In the genomic region with DNA sequence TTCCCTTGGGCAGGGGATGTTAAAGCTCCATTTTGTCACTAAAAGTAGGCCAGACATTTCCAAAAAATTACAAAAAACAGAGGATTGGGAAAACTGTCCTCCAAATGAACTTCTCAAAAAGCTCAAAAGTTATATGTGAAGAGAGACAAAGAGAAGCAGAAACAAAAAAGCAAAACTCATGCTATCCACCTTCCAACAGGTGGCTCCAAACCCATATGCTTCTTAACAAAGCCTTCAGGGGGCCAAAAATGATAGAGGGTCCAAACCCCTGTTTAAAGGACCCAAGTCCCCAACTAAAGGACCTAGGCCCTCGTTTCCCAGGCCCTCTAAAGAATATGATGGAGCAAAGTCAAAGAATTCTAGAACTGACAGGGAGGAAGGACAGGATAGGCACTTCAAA, we compare ENCODE assay signal across 33 cellular contexts.
"Had no signal": no experiment of that assay in that cellular context is flagged by ENCODE, and none has a peak within 500 bp of the region (broad histone marks: within the 10 kb centered on the region; RNA-seq: fewer than 3 reads in every experiment).

No MANE protein-coding gene starts in this region.

- H3K4me1 ChIP-seq: ascending aorta, breast epithelium, colonic mucosa, SJCRH30 had no signal

- H3K36me3 Mint-ChIP-seq: activated CD8-positive, alpha-beta memory T cell treated with anti-CD3 and anti-CD28 coated beads, Interleukin-2, amount 10 ng/mL, durations not matched to agents 7 days and 5 days; activated naive CD8-positive, alpha-beta T cell treated with anti-CD3 and anti-CD28 coated beads, Interleukin-2, amount 10 ng/mL, durations not matched to agents 7 days and 5 days had no signal

- DNase-seq: activated B cell treated with CpG ODN at 0.5 μM for 24 hours; activated CD4-positive, alpha-beta memory T cell treated with anti-CD3 and anti-CD28 coated beads, Interleukin-2, amount 10 ng/mL, durations not matched to agents 7 days and 5 days; activated CD4-positive, alpha-beta T cell treated with anti-CD3 and anti-CD28 coated beads for 48 hours; activated CD4-positive, CD25-positive, alpha-beta regulatory T cell treated with anti-CD3 and anti-CD28 coated beads, Interleukin-2, amount 50 U/mL, for 72 hours; activated CD8-positive, alpha-beta memory T cell treated with anti-CD3 and anti-CD28 coated beads for 24 hours; activated CD8-positive, alpha-beta memory T cell treated with anti-CD3 and anti-CD28 coated beads, Interleukin-2, amount 10 ng/mL, durations not matched to agents 7 days and 5 days; activated CD8-positive, alpha-beta memory T cell treated with anti-CD3 and anti-CD28 coated beads, Interleukin-2, amount 50 U/mL, for 48 hours; activated gamma-delta T cell; activated naive CD4-positive, alpha-beta T cell treated with Interleukin-2 at 50 U/mL for 16 hours; activated naive CD8-positive, alpha-beta T cell treated with anti-CD3 and anti-CD28 coated beads, Interleukin-2, amount 10 ng/mL, durations not matched to agents 7 days and 5 days; activated T-cell treated with anti-CD3 and anti-CD28 coated beads, Interleukin-2, amount 50 U/mL, for 72 hours; amygdala; caudate nucleus; cerebellar nuclear complex; colonic mucosa; NCI-H1048; NCI-H1105 treated with DMSO at 0.1 percent for 48 hours; NCI-H1436; NCI-H1694; NCI-H1930; NCI-H2081 treated with DMSO at 0.1 percent for 48 hours; NCI-H226; NCI-H524 treated with DMSO at 0.1 percent for 48 hours; SHP77; SJCRH30 had no signal

- H3K27ac Mint-ChIP-seq: activated B cell treated with CpG ODN at 0.5 μM for 24 hours; activated CD4-positive, alpha-beta memory T cell treated with anti-CD3 and anti-CD28 coated beads, Interleukin-2, amount 10 ng/mL, durations not matched to agents 7 days and 5 days; activated CD8-positive, alpha-beta memory T cell treated with anti-CD3 and anti-CD28 coated beads, Interleukin-2, amount 10 ng/mL, durations not matched to agents 7 days and 5 days; activated naive CD4-positive, alpha-beta T cell treated with anti-CD3 and anti-CD28 coated beads, Interleukin-2, amount 50 U/mL, for 24 hours; activated naive CD8-positive, alpha-beta T cell treated with anti-CD3 and anti-CD28 coated beads, Interleukin-2, amount 10 ng/mL, durations not matched to agents 7 days and 5 days; activated T-cell treated with anti-CD3 and anti-CD28 coated beads, Interleukin-2, amount 50 U/mL, for 72 hours; activated T-helper 2 cell treated with anti-CD3 and anti-CD28 coated beads, Interferon-gamma antibody, Interleukin-2, Interleukin-4, amounts not matched to agents 10 μg/mL and 5 μg/mL and 100 μg/mL, durations not matched to agents 14 hours and 24 hours and 36 hours; T-helper 1 cell treated with Interleukin-12 subunit alpha and Interleukin-12 subunit beta and Interleukin-4 antibody, amounts not matched to agents 30 μg/mL and 1 μg/mL, for 36 hours; T-helper 2 cell treated with Interferon-gamma antibody and Interleukin-4, amounts not matched to agents 5 μg/mL and 100 μg/mL, for 36 hours had no signal

- H3K4me1 Mint-ChIP-seq: activated B cell treated with CpG ODN at 0.5 μM for 24 hours; activated CD4-positive, alpha-beta memory T cell treated with anti-CD3 and anti-CD28 coated beads, Interleukin-2, amount 10 ng/mL, durations not matched to agents 7 days and 5 days; activated CD8-positive, alpha-beta memory T cell treated with anti-CD3 and anti-CD28 coated beads, Interleukin-2, amount 10 ng/mL, durations not matched to agents 7 days and 5 days; activated naive CD4-positive, alpha-beta T cell treated with anti-CD3 and anti-CD28 coated beads, Interleukin-2, amount 50 U/mL, for 24 hours; activated naive CD8-positive, alpha-beta T cell treated with anti-CD3 and anti-CD28 coated beads, Interleukin-2, amount 10 ng/mL, durations not matched to agents 7 days and 5 days had no signal

- ATAC-seq: activated CD8-positive, alpha-beta memory T cell treated with anti-CD3 and anti-CD28 coated beads, Interleukin-2, amount 10 ng/mL, durations not matched to agents 7 days and 5 days; activated T-cell treated with anti-CD3 and anti-CD28 coated beads, Interleukin-2, amount 50 U/mL, for 72 hours; Panc1 had no signal

- H3K4me3 Mint-ChIP-seq: activated B cell treated with CpG ODN at 0.5 μM for 24 hours; activated CD4-positive, alpha-beta memory T cell treated with anti-CD3 and anti-CD28 coated beads, Interleukin-2, amount 10 ng/mL, durations not matched to agents 7 days and 5 days; activated CD8-positive, alpha-beta memory T cell treated with anti-CD3 and anti-CD28 coated beads, Interleukin-2, amount 10 ng/mL, durations not matched to agents 7 days and 5 days; activated naive CD4-positive, alpha-beta T cell treated with anti-CD3 and anti-CD28 coated beads, Interleukin-2, amount 50 U/mL, for 24 hours; activated naive CD8-positive, alpha-beta T cell treated with anti-CD3 and anti-CD28 coated beads, Interleukin-2, amount 10 ng/mL, durations not matched to agents 7 days and 5 days; activated T-cell treated with anti-CD3 and anti-CD28 coated beads, Interleukin-2, amount 50 U/mL, for 72 hours; T-helper 1 cell treated with Interleukin-12 subunit alpha and Interleukin-12 subunit beta and Interleukin-4 antibody, amounts not matched to agents 30 μg/mL and 1 μg/mL, for 36 hours; T-helper 2 cell treated with Interferon-gamma antibody and Interleukin-4, amounts not matched to agents 5 μg/mL and 100 μg/mL, for 36 hours had no signal

- H3K36me3 ChIP-seq: ascending aorta, breast epithelium, colonic mucosa, SJCRH30 had no signal

- H3K27me3 ChIP-seq: ascending aorta, breast epithelium, colonic mucosa, SJCRH30 had no signal

- H3K4me3 ChIP-seq: ascending aorta, breast epithelium, colonic mucosa, SJCRH30, SK-N-MC had no signal

- H3K27ac ChIP-seq: ascending aorta, breast epithelium, colonic mucosa, SJCRH30, SK-N-MC had no signal

- H3K27me3 Mint-ChIP-seq: activated B cell treated with CpG ODN at 0.5 μM for 24 hours; activated CD4-positive, alpha-beta memory T cell treated with anti-CD3 and anti-CD28 coated beads, Interleukin-2, amount 10 ng/mL, durations not matched to agents 7 days and 5 days; activated CD8-positive, alpha-beta memory T cell treated with anti-CD3 and anti-CD28 coated beads, Interleukin-2, amount 10 ng/mL, durations not matched to agents 7 days and 5 days; activated naive CD4-positive, alpha-beta T cell treated with anti-CD3 and anti-CD28 coated beads, Interleukin-2, amount 50 U/mL, for 24 hours; activated naive CD8-positive, alpha-beta T cell treated with anti-CD3 and anti-CD28 coated beads, Interleukin-2, amount 10 ng/mL, durations not matched to agents 7 days and 5 days had no signal
